In the genomic region with DNA sequence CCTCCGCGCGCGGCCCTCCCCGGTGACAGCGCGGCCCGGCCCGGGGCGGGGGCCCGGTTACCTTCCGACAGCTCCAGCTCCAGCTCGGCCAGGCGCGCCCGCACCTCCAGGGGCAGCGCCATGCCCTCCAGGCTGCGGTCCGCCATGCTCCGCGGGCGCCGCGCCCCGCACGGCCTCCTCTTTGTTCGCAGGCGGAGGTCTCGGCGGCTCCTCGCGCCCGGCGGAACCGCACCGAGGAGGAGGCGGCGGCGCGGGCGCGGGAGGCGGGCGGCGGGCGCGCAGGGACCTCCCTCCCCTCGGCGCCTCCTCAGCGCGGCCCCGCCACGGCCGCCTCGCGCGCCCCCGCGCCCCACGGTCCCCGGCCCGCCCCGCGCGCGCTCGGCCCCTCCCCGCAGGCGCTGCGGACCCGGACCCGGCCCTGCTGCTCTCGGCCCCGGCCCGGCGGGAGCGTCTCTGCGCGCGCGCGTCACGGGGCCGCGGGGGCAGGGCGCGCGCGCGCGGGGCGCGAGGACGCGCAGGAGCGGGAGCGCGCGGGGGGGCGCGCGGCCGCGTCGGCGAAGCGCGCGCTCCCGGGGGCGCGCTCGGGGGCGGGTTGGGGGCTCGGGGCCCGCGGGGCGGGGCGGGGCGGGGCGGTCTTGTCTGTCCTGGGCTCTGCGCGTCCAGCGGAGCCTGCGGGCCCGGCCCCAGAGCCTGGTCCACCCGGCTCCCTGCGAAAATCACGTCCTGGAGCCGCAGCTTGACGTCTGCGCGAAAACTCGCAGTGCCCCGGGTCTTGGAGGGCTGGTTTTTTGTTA, we compare ENCODE assay signal across 9 cellular contexts. TPM values are rescaled to one million over a fixed set of nuclear protein-coding genes. Genes with fewer than 3 reads are reported as not detected.
A peak's percentile ranks its signal among the peaks of the same experiment; 100 is the strongest.
DNase-seq lines count a peak whose midpoint lies in the region; ATAC-seq, FAIRE-seq and TF ChIP-seq lines count a peak whose summit lies in the region.
"Had no signal": no experiment of that assay in that cellular context is flagged by ENCODE, and none has a peak within 500 bp of the region (broad histone marks: within the 10 kb centered on the region; RNA-seq: fewer than 3 reads in every experiment).

A gene with protein sequence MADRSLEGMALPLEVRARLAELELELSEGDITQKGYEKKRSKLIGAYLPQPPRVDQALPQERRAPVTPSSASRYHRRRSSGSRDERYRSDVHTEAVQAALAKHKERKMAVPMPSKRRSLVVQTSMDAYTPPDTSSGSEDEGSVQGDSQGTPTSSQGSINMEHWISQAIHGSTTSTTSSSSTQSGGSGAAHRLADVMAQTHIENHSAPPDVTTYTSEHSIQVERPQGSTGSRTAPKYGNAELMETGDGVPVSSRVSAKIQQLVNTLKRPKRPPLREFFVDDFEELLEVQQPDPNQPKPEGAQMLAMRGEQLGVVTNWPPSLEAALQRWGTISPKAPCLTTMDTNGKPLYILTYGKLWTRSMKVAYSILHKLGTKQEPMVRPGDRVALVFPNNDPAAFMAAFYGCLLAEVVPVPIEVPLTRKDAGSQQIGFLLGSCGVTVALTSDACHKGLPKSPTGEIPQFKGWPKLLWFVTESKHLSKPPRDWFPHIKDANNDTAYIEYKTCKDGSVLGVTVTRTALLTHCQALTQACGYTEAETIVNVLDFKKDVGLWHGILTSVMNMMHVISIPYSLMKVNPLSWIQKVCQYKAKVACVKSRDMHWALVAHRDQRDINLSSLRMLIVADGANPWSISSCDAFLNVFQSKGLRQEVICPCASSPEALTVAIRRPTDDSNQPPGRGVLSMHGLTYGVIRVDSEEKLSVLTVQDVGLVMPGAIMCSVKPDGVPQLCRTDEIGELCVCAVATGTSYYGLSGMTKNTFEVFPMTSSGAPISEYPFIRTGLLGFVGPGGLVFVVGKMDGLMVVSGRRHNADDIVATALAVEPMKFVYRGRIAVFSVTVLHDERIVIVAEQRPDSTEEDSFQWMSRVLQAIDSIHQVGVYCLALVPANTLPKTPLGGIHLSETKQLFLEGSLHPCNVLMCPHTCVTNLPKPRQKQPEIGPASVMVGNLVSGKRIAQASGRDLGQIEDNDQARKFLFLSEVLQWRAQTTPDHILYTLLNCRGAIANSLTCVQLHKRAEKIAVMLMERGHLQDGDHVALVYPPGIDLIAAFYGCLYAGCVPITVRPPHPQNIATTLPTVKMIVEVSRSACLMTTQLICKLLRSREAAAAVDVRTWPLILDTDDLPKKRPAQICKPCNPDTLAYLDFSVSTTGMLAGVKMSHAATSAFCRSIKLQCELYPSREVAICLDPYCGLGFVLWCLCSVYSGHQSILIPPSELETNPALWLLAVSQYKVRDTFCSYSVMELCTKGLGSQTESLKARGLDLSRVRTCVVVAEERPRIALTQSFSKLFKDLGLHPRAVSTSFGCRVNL (N-terminal part only) (minus strand): TSS at position 236 of the 794 bp plus-strand sequence. CDS start 90 bp downstream, at position 146.

- H3K14ac ChIP-seq in H1 (ENCODE audit: insufficient read length) = no peak within 1 kb of the TSS

- peak within 1 kb of the TSS; percentile 83 to 86 for H3K4me2 ChIP-seq in H1 (ENCODE audit: insufficient read depth in 1 of 2, low read depth in 2 of 2, low read length in 2 of 2)

- 4% methylated on average over 9 of the region's 135 CpGs; no CpG with 5 or more reads in 1 of the 2 experiments for WGBS in H1 (ENCODE audit: extremely low coverage in 1 of 2, insufficient coverage in 1 of 2, insufficient read length in 1 of 2, insufficient replicate concordance in 2 of 2, low coverage in 1 of 2, low lambda C conversion rate in 2 of 2, missing lambda C conversion rate in 1 of 2), 2 experiments
- 0 to 11% methylated on average over 7 to 11 of the region's 135 CpGs for WGBS in lower leg skin, 2 donors

- peaks cover 0 to 20% of the 10 kb centered on the region in 2 experiments; a peak in 2 of 4 replicates for H3K79me2 ChIP-seq in H1 (ENCODE audit: control insufficient read depth in 1 of 2, insufficient read depth in 2 of 2, low read length in 2 of 2)

- intact Hi-C loops in lower leg skin (cut with DNase I; ENCODE audit: low total_unique reads) = no loop called here

- H2AFZ ChIP-seq in H1 (ENCODE audit: low read length) = peak within 1 kb of the TSS; percentile 63

- no peaks in the 10 kb centered on the region for H3K9me3 Mint-ChIP-seq in activated T-cell treated with anti-CD3 and anti-CD28 coated beads, Interleukin-2, amount 50 U/mL, for 72 hours

- H2BK20ac ChIP-seq in H1 (ENCODE audit: low read length) = no peak within 1 kb of the TSS

- peaks cover 51% of the 10 kb centered on the region for H3K27me3 Mint-ChIP-seq in activated T-cell treated with anti-CD3 and anti-CD28 coated beads, Interleukin-2, amount 50 U/mL, for 72 hours (ENCODE audit: low read depth)

- TF ChIP-seq RAD21 in H1 (IDR thresholded peaks at IDR 0.05 in 1 of 2, conservative IDR thresholded peaks at IDR 0.05 in 1 of 2; ENCODE audit: low read depth in 2 of 2, low read length in 2 of 2) = no peak

- peaks cover 5% of the 10 kb centered on the region for H3K79me1 ChIP-seq in H1 (ENCODE audit: low read depth, low read length)

- peaks cover 0 to 12% (median 7%) of the 10 kb centered on the region in 4 experiments; a peak in 3 of 7 replicates for H3K27me3 ChIP-seq in H1 (replicated peaks in 1 of 4; ENCODE audit: control insufficient read depth in 3 of 4, extremely low read depth in 1 of 4, insufficient read depth in 3 of 4, low read length in 3 of 4)

- H3K27ac ChIP-seq in H1 (ENCODE audit: low read depth, low read length) (no peak within 1 kb of the TSS), substantia nigra (ENCODE audit: low read depth, low read length, poor library complexity, severe bottlenecking) (peak within 1 kb of the TSS; percentile 93)

- no peak within 1 kb of the TSS for H2BK12ac ChIP-seq in H1 (ENCODE audit: low read depth, low read length)

- peak in 1 of 2 experiments; percentile 70; a peak in 1 of 3 replicates for TF ChIP-seq POLR2A in H1 (IDR thresholded peaks at IDR 0.05; ENCODE audit: control extremely low read depth in 1 of 2, low read depth in 2 of 2, low read length in 2 of 2)
- TF ChIP-seq POLR2A in lower leg skin (IDR thresholded peaks at IDR 0.05) = no peak

- H3K4me1 Mint-ChIP-seq in activated T-cell treated with anti-CD3 and anti-CD28 coated beads, Interleukin-2, amount 50 U/mL, for 72 hours (ENCODE audit: low read depth) = peaks cover 7% of the 10 kb centered on the region

- no peak within 1 kb of the TSS for H2BK5ac ChIP-seq in H1 (ENCODE audit: low read depth, low read length)

- peak; percentile 22 to 42 for ATAC-seq in activated T-cell treated with anti-CD3 and anti-CD28 coated beads, Interleukin-2, amount 50 U/mL, for 72 hours (replicated peaks in 1 of 2)
- ATAC-seq in GM21360 (IDR thresholded peaks at IDR 0.05; ENCODE audit: unreplicated experiment) (no peak), GM19467 (IDR thresholded peaks at IDR 0.05; ENCODE audit: unreplicated experiment) (no peak)
- ATAC-seq: GM12878 had no signal

- H3K36me3 ChIP-seq in H1 (ENCODE audit: control insufficient read depth in 2 of 4, insufficient read depth in 4 of 4, low read length in 3 of 4) = no peaks in the 10 kb centered on the region

- no peak within 1 kb of the TSS for H3K27ac Mint-ChIP-seq in activated T-cell treated with anti-CD3 and anti-CD28 coated beads, Interleukin-2, amount 50 U/mL, for 72 hours

- H3K9me3 ChIP-seq in H1 (ENCODE audit: insufficient read depth in 2 of 2, low read depth in 1 of 2, low read length in 1 of 2) = no peaks in the 10 kb centered on the region

- no peak within 1 kb of the TSS for H4K5ac ChIP-seq in H1 (ENCODE audit: insufficient read length, low read depth, low read length)

- H3K4me3 Mint-ChIP-seq in activated T-cell treated with anti-CD3 and anti-CD28 coated beads, Interleukin-2, amount 50 U/mL, for 72 hours = peak within 1 kb of the TSS; percentile 75 to 82

- H3K23ac ChIP-seq in H1 (ENCODE audit: insufficient read length) = no peak within 1 kb of the TSS

- no peak within 1 kb of the TSS; the same call in 1 of the 2 replicates for H2BK15ac ChIP-seq in H1 (ENCODE audit: low read length)

- H3K9ac ChIP-seq in H1 (replicated peaks in 1 of 4; ENCODE audit: extremely low read depth in 1 of 4, low read depth in 3 of 4, low read length in 3 of 4) = peak within 1 kb of the TSS; percentile 29 to 90 (median 61)

- no peak for DNase-seq in activated T-cell treated with anti-CD3 and anti-CD28 coated beads, Interleukin-2, amount 50 U/mL, for 72 hours
- no peak for DNase-seq in activated T-cell treated with anti-CD3 and anti-CD28 coated beads, Interleukin-2, amount 50 U/mL, for 48 hours
- DNase-seq in RPMI7951 (ENCODE audit: low read depth) = peak; percentile 80
- DNase-seq in H1 (ENCODE audit: low read depth in 1 of 2, low spot score in 2 of 2) = peak in 1 of 2 experiments; percentile 71
- peak in 1 of 2 donors; percentile 92 for DNase-seq in lower leg skin (ENCODE audit: low spot score in 2 of 2)
- peak in 34 of 49 donors; percentile 29 to 86 (median 60) for DNase-seq in substantia nigra (lab: John Stamatoyannopoulos, UW)

- H3K4me1 ChIP-seq in H1 (replicated peaks in 1 of 4; ENCODE audit: control insufficient read depth in 3 of 4, insufficient read depth in 4 of 4, low read length in 3 of 4) = peaks cover 0 to 7% (median 3%) of the 10 kb centered on the region in 4 experiments; a peak in 3 of 7 replicates

- CTCF ChIA-PET in H1 (lab: Charles Lee; ENCODE audit: partially characterized antibody) = interaction anchor here (1.1 kb wide), 1 partner anchor 99 kb away, joined by 3 read pairs; no protein-coding TSS in a partner anchor

- POLR2A ChIA-PET in H1 (lab: Charles Lee; ENCODE audit: partially characterized antibody) = interaction anchor here (0.8 kb wide), 1 partner anchor 12 kb away, joined by 3 read pairs; no protein-coding TSS in a partner anchor

- no peak within 1 kb of the TSS for H2AK5ac ChIP-seq in H1 (ENCODE audit: low read depth, low read length)

- H4K8ac ChIP-seq in H1 (ENCODE audit: extremely low read depth, insufficient read depth, low read length) = peak within 1 kb of the TSS; percentile 92

- H3K4ac ChIP-seq in H1 (replicated peaks; ENCODE audit: insufficient read length, low read depth, low read length) = no peak within 1 kb of the TSS

- TF ChIP-seq CTCF in H1 (IDR thresholded peaks at IDR 0.05; ENCODE audit: control extremely low read depth in 1 of 3, insufficient read depth in 1 of 3, low read depth in 1 of 3, low read length in 3 of 3) = no peak
- no peak for TF ChIP-seq CTCF in lower leg skin (IDR thresholded peaks at IDR 0.05)

- H4K91ac ChIP-seq in H1 (replicated peaks; ENCODE audit: insufficient read length, low read length) = no peak within 1 kb of the TSS

- H3K18ac ChIP-seq in H1 (ENCODE audit: extremely low read depth, low read length) = peak within 1 kb of the TSS; percentile 19; the same call in 1 of the 2 replicates

- peak within 1 kb of the TSS; percentile 6 for H3K56ac ChIP-seq in H1 (replicated peaks; ENCODE audit: insufficient read length, low read depth, low read length)

- H4K20me1 ChIP-seq in H1 (replicated peaks in 1 of 2; ENCODE audit: control insufficient read depth in 1 of 2, insufficient read depth in 2 of 2, low read length in 2 of 2) = peaks cover 6 to 10% of the 10 kb centered on the region in 2 experiments

- H2BK120ac ChIP-seq in H1 (replicated peaks; ENCODE audit: low read depth, low read length) = no peak within 1 kb of the TSS

- H3K36me3 Mint-ChIP-seq in activated T-cell treated with anti-CD3 and anti-CD28 coated beads, Interleukin-2, amount 50 U/mL, for 72 hours (ENCODE audit: insufficient read depth in 2 of 2) = peaks cover 0 to 5% of the 10 kb centered on the region in 2 donors

- H3K23me2 ChIP-seq in H1 (ENCODE audit: low read depth, low read length) = peaks cover 8% of the 10 kb centered on the region; the same call in 1 of the 2 replicates

- no peak for FAIRE-seq in H1 (lab: Jason Lieb, UNC)
- FAIRE-seq: GM12878 had no signal

- no peak for TF ChIP-seq EP300 in H1 (IDR thresholded peaks at IDR 0.05; ENCODE audit: borderline replicate concordance in 1 of 2, low read depth in 2 of 2, low read length in 2 of 2)

- peak within 1 kb of the TSS; percentile 59 to 97 (median 76) for H3K4me3 ChIP-seq in H1 (ENCODE audit: extremely low read depth in 1 of 4, insufficient read depth in 2 of 4, low read depth in 3 of 4, low read length in 4 of 4)
- peak within 1 kb of the TSS; percentile 63 for H3K4me3 ChIP-seq in lower leg skin (ENCODE audit: low read depth, poor library complexity, severe bottlenecking)
- H3K4me3 ChIP-seq: GM12878 had no signal

RNA-seq across cellular contexts. Expression of the gene that starts here (rescaled TPM):
- 1 to 10 TPM in 1 of 2 donors, under 1 TPM in 1; 0.70 to 1.6 TPM for total RNA-seq in activated T-cell treated with anti-CD3 and anti-CD28 coated beads, Interleukin-2, amount 50 U/mL, for 72 hours
- total RNA-seq in RPMI7951 (2014; rRNA removed; shearing (Covaris generic)) = 6.4 and 7.0 TPM in 2 replicates
- 8.8 and 9.3 TPM in 2 replicates for total RNA-seq in H1 (2021; fragmentation: NEBNext Ultra II Directional; extraction: Animal tissue kit (Norgen Biotek cat#: 25700))
- 3.8 and 6.1 TPM in 2 replicates for polyA plus RNA-seq in H1 (2011; rRNA removed)
- polyA plus RNA-seq in H1 (2011; cell fraction: cytosol; rRNA removed) = 3.8 TPM
- 13.3 TPM for polyA plus RNA-seq in H1 (2011; cell fraction: nucleus; rRNA removed)
- 5.4 to 6.5 TPM (median 6.2 TPM) in 4 replicates for polyA plus RNA-seq in H1 (2012, experiment 1 of 2)
- 1.4 TPM for polyA plus RNA-seq in H1 (2012, experiment 2 of 2)
- polyA plus RNA-seq in H1 (2013, experiment 1 of 2) = 3.3 TPM
- 3.0 TPM for polyA plus RNA-seq in H1 (2013, experiment 2 of 2)
- polyA minus RNA-seq in H1 (2011; rRNA and poly(A)+ RNA removed) = 8.7 and 9.7 TPM in 2 replicates
- 6.4 TPM for polyA minus RNA-seq in H1 (2011; cell fraction: cytosol; rRNA and poly(A)+ RNA removed)
- polyA minus RNA-seq in H1 (2011; cell fraction: nucleus; rRNA and poly(A)+ RNA removed) = 11.3 TPM
- total RNA-seq in lower leg skin = 10 to 100 TPM in 3 of 4 donors, 1 to 10 TPM in 1; 6.2 to 14.7 (median 10.6) TPM

Comparison
In these comparisons a context has a peak if more than half of its experiments do, and no peak if none do; other contexts are left out.
1. ATAC-seq: peak in activated T-cell treated with anti-CD3 and anti-CD28 coated beads, Interleukin-2, amount 50 U/mL, for 72 hours (2 of 2); none in GM21360 (single experiment) and GM19467 (single experiment).
2. DNase-seq: peak in RPMI7951 (single experiment) and substantia nigra (34 of 49); none in activated T-cell treated with anti-CD3 and anti-CD28 coated beads, Interleukin-2, amount 50 U/mL, for 72 hours (0 of 2) and activated T-cell treated with anti-CD3 and anti-CD28 coated beads, Interleukin-2, amount 50 U/mL, for 48 hours (0 of 2).